34 cellular contexts compared by ENCODE assay signal in genomic region chr6:128573036-128573435, GRCh38. TPM values are rescaled to one million over a fixed set of nuclear protein-coding genes. Genes with fewer than 3 reads are reported as not detected.
"Had no signal": no experiment of that assay in that cellular context is flagged by ENCODE, and none has a peak within 500 bp of the region (broad histone marks: within the 10 kb centered on the region; RNA-seq: fewer than 3 reads in every experiment).

No MANE protein-coding gene starts in this region.

- H3K27ac Mint-ChIP-seq: activated B cell treated with CpG ODN at 0.5 μM for 24 hours; activated CD4-positive, alpha-beta memory T cell treated with anti-CD3 and anti-CD28 coated beads, Interleukin-2, amount 10 ng/mL, durations not matched to agents 7 days and 5 days; activated CD8-positive, alpha-beta memory T cell treated with anti-CD3 and anti-CD28 coated beads, Interleukin-2, amount 10 ng/mL, durations not matched to agents 7 days and 5 days; activated naive CD8-positive, alpha-beta T cell treated with anti-CD3 and anti-CD28 coated beads for 36 hours; activated T-cell treated with anti-CD3 and anti-CD28 coated beads, Interleukin-2, amount 50 U/mL, for 72 hours; activated T-helper 17 cell treated with anti-CD3 and anti-CD28 coated beads, Interleukin-2, amount 50 U/mL, for 72 hours had no signal

- H3K27me3 Mint-ChIP-seq: activated B cell treated with CpG ODN at 0.5 μM for 24 hours had no signal

- H3K4me3 Mint-ChIP-seq: activated B cell treated with CpG ODN at 0.5 μM for 24 hours; activated CD4-positive, alpha-beta memory T cell treated with anti-CD3 and anti-CD28 coated beads, Interleukin-2, amount 10 ng/mL, durations not matched to agents 7 days and 5 days; activated CD8-positive, alpha-beta memory T cell treated with anti-CD3 and anti-CD28 coated beads, Interleukin-2, amount 10 ng/mL, durations not matched to agents 7 days and 5 days; activated naive CD8-positive, alpha-beta T cell treated with anti-CD3 and anti-CD28 coated beads for 36 hours; activated T-cell treated with anti-CD3 and anti-CD28 coated beads, Interleukin-2, amount 50 U/mL, for 72 hours; activated T-helper 17 cell treated with anti-CD3 and anti-CD28 coated beads, Interleukin-2, amount 50 U/mL, for 72 hours; central memory CD8-positive, alpha-beta T cell had no signal

- DNase-seq: activated B cell treated with CpG ODN at 0.5 μM for 24 hours; activated CD4-positive, alpha-beta memory T cell treated with anti-CD3 and anti-CD28 coated beads, Interleukin-2, amount 10 ng/mL, durations not matched to agents 7 days and 5 days; activated CD4-positive, alpha-beta T cell treated with anti-CD3 and anti-CD28 coated beads for 48 hours; activated CD4-positive, CD25-positive, alpha-beta regulatory T cell treated with anti-CD3 and anti-CD28 coated beads, Interleukin-2, amount 50 U/mL, for 72 hours; activated CD8-positive, alpha-beta memory T cell treated with anti-CD3 and anti-CD28 coated beads for 24 hours; activated CD8-positive, alpha-beta memory T cell treated with anti-CD3 and anti-CD28 coated beads, Interleukin-2, amount 10 ng/mL, durations not matched to agents 7 days and 5 days; activated CD8-positive, alpha-beta memory T cell treated with anti-CD3 and anti-CD28 coated beads, Interleukin-2, amount 50 U/mL, for 48 hours; activated effector memory CD4-positive, alpha-beta T cell treated with anti-CD3 and anti-CD28 coated beads, Interleukin-2, amount 50 U/mL, for 16 hours; activated naive CD4-positive, alpha-beta T cell; activated naive CD4-positive, alpha-beta T cell treated with anti-CD3 and anti-CD28 coated beads, Interleukin-2, amount 50 U/mL, for 16 hours; activated naive CD8-positive, alpha-beta T cell treated with anti-CD3 and anti-CD28 coated beads for 36 hours; activated T-cell treated with anti-CD3 and anti-CD28 coated beads, Interleukin-2, amount 50 U/mL, for 1 hour; activated T-cell treated with anti-CD3 and anti-CD28 coated beads, Interleukin-2, amount 50 U/mL, for 72 hours; amniotic stem cell; aorta; brain microvascular endothelial cell; NCI-H1048; NCI-H1105 treated with DMSO at 0.1 percent for 48 hours; NCI-H1436; NCI-H1694; NCI-H1930; NCI-H2081 treated with DMSO at 0.1 percent for 48 hours; NCI-H345; NCI-H524 treated with DMSO at 0.1 percent for 48 hours; Peyer's patch; SHP77; T-helper 1 cell; T-helper 2 cell; T-helper 9 cell had no signal

- H3K9me3 ChIP-seq: Peyer's patch, SJSA1 had no signal

- H3K4me3 ChIP-seq: K562, Peyer's patch, SJSA1 had no signal

- H3K4me1 ChIP-seq: Peyer's patch had no signal

- H3K4me1 Mint-ChIP-seq: activated B cell treated with CpG ODN at 0.5 μM for 24 hours; activated CD4-positive, alpha-beta memory T cell treated with anti-CD3 and anti-CD28 coated beads, Interleukin-2, amount 10 ng/mL, durations not matched to agents 7 days and 5 days; activated T-helper 17 cell treated with anti-CD3 and anti-CD28 coated beads, Interleukin-2, amount 50 U/mL, for 72 hours had no signal

- H3K27ac ChIP-seq: brain microvascular endothelial cell, Peyer's patch, SJSA1, VCaP had no signal

- H3K36me3 ChIP-seq: brain microvascular endothelial cell, Peyer's patch, SJSA1 had no signal

- H3K27me3 ChIP-seq: brain microvascular endothelial cell, Peyer's patch, SJSA1 had no signal

- H3K9me3 Mint-ChIP-seq: activated B cell treated with CpG ODN at 0.5 μM for 24 hours; activated CD4-positive, alpha-beta memory T cell treated with anti-CD3 and anti-CD28 coated beads, Interleukin-2, amount 10 ng/mL, durations not matched to agents 7 days and 5 days; activated T-helper 17 cell treated with anti-CD3 and anti-CD28 coated beads, Interleukin-2, amount 50 U/mL, for 72 hours; central memory CD8-positive, alpha-beta T cell had no signal

- H3K36me3 Mint-ChIP-seq: activated CD8-positive, alpha-beta memory T cell treated with anti-CD3 and anti-CD28 coated beads, Interleukin-2, amount 10 ng/mL, durations not matched to agents 7 days and 5 days had no signal

RNA-seq across cellular contexts. Expression of gene PTPRK, which starts 52.6 kb away (rescaled TPM):
- polyA plus RNA-seq: K562 had no signal
